ENCODE assay signal across 1 cellular context in genomic region chr3:13662238-13662847, GRCh38.
TF ChIP-seq lines count a peak whose summit lies in the region.

No MANE protein-coding gene starts in this region.

TF ChIP-seq in HepG2, 621 proteins besides CTCF, POLR2A, EP300 and RAD21 (continued from another document):
- TF ChIP-seq REST (IDR thresholded peaks at IDR 0.05; ENCODE audit: borderline replicate concordance in 1 of 2, low read depth in 1 of 2, low read length in 2 of 2): no peak
- peak; percentile 54 for TF ChIP-seq NFYC (CRISPR knock-in tag; IDR thresholded peaks at IDR 0.05)
- TF ChIP-seq ZSCAN5A (CRISPR knock-in tag; IDR thresholded peaks at IDR 0.05; ENCODE audit: borderline replicate concordance): no peak
- no peak for TF ChIP-seq ZNF160 (CRISPR knock-in tag; IDR thresholded peaks at IDR 0.05)
- TF ChIP-seq ZBTB26 (CRISPR knock-in tag; IDR thresholded peaks at IDR 0.05; ENCODE audit: borderline replicate concordance): no peak
- TF ChIP-seq HNF1B (CRISPR knock-in tag; IDR thresholded peaks at IDR 0.05): no peak
- no peak for TF ChIP-seq XBP1 (CRISPR knock-in tag; IDR thresholded peaks at IDR 0.05)
- TF ChIP-seq MIER2 (CRISPR knock-in tag; IDR thresholded peaks at IDR 0.05): no peak
- TF ChIP-seq KAT8 (CRISPR knock-in tag; IDR thresholded peaks at IDR 0.05): no peak
- TF ChIP-seq NFYB (CRISPR knock-in tag; IDR thresholded peaks at IDR 0.05): peak; percentile 57
- no peak for TF ChIP-seq ZBTB2 (CRISPR knock-in tag; IDR thresholded peaks at IDR 0.05; ENCODE audit: low read depth)
- TF ChIP-seq ZNF44 (CRISPR knock-in tag; IDR thresholded peaks at IDR 0.05): no peak
- TF ChIP-seq MXD3 (CRISPR knock-in tag; IDR thresholded peaks at IDR 0.05): no peak
